8 cellular contexts compared by ENCODE assay signal in the genomic region with DNA sequence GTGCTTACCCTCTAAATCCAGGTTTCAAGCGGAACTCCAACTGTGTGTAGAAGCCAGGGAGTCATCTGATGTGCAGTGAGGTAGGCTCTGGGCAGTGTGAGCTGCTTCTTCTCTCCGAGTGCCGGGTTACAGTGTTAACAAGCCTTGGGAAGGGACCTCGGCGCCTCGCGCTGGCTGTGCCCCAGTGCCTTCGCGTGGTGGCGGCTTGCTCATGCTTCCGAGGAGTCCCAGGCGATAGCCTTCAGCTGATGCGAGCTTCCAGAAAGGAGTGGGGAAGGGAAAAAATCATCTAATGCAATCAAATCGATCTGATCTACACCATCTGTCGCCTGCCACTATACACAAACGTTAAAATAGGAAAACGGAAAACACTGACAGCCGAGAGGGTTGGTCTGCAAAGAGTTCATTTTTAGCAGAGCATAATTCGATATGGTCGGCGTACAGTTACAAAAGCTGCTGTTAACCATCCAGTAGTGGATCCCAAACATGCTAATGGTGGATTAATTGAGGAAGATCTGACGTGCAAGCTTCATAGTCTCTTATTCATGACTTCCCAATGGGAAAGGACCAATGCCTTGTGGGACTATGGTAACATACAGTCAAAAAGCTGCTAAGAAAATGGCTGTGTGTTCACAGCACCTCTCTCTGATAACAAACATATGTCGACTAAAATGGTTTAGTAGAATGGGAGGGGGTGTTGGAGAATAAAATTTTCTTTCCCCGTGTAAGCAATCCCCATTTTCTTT.
DNase-seq lines count a peak whose midpoint lies in the region; ATAC-seq, FAIRE-seq and TF ChIP-seq lines count a peak whose summit lies in the region.

No MANE protein-coding gene starts in this region.

- no peaks in the 10 kb centered on the region for H3K9me3 ChIP-seq in right cardiac atrium (ENCODE audit: control insufficient read depth, low read length)

- peaks cover 46% of the 10 kb centered on the region for H3K4me1 Mint-ChIP-seq in stimulated activated effector memory CD8-positive, alpha-beta T cell treated with anti-CD3 and anti-CD28 coated beads, Interleukin-12 subunit alpha, Interleukin-12 subunit beta, amount 100 ng/mL, for 72 hours

- peak; percentile 57 for DNase-seq in activated CD8-positive, alpha-beta memory T cell treated with anti-CD3 and anti-CD28 coated beads, Interleukin-2, amount 50 U/mL, for 48 hours
- no peak for DNase-seq in activated CD8-positive, alpha-beta memory T cell treated with anti-CD3 and anti-CD28 coated beads, Interleukin-2, amount 50 U/mL, for 4 hours
- peak; percentile 64 for DNase-seq in RPMI7951 (ENCODE audit: low read depth)
- DNase-seq in right cardiac atrium: peak in 2 of 3 donors; percentile 27 to 33
- DNase-seq in stimulated activated effector memory CD8-positive, alpha-beta T cell treated with anti-CD3 and anti-CD28 coated beads, Interleukin-12 subunit alpha, Interleukin-12 subunit beta, amount 100 ng/mL, for 72 hours (ENCODE audit: low spot score in 2 of 2): no peak
- DNase-seq in midbrain (lab: John Stamatoyannopoulos, UW): no peak
- no peak for DNase-seq in GM12892 (ENCODE audit: insufficient read length)
- no peak for DNase-seq in DMS79 treated with DMSO at 0.1 percent for 48 hours (lab: John Stamatoyannopoulos, UW)

- peaks cover 7% of the 10 kb centered on the region for H3K36me3 Mint-ChIP-seq in stimulated activated effector memory CD8-positive, alpha-beta T cell treated with anti-CD3 and anti-CD28 coated beads, Interleukin-12 subunit alpha, Interleukin-12 subunit beta, amount 100 ng/mL, for 72 hours

- no peaks in the 10 kb centered on the region for H3K27me3 ChIP-seq in right cardiac atrium (ENCODE audit: control insufficient read depth, insufficient read depth)

- no peaks in the 10 kb centered on the region for H3K9me3 Mint-ChIP-seq in stimulated activated effector memory CD8-positive, alpha-beta T cell treated with anti-CD3 and anti-CD28 coated beads, Interleukin-12 subunit alpha, Interleukin-12 subunit beta, amount 100 ng/mL, for 72 hours

- H3K4me1 ChIP-seq in right cardiac atrium (ENCODE audit: control insufficient read depth, insufficient read depth, low read length): peaks cover 4% of the 10 kb centered on the region

- TF ChIP-seq POLR2A in GM12892 (IDR thresholded peaks at IDR 0.05; ENCODE audit: low read depth, low read length): no peak

- H3K4me3 ChIP-seq in right cardiac atrium (ENCODE audit: low read length): no peak overlapping the region

- peak overlapping the region; percentile 53 for H3K4me3 Mint-ChIP-seq in stimulated activated effector memory CD8-positive, alpha-beta T cell treated with anti-CD3 and anti-CD28 coated beads, Interleukin-12 subunit alpha, Interleukin-12 subunit beta, amount 100 ng/mL, for 72 hours

- WGBS in right cardiac atrium: 7% methylated on average over 24 of the region's 24 CpGs

- ATAC-seq in right cardiac atrium: no peak
- ATAC-seq in stimulated activated effector memory CD8-positive, alpha-beta T cell treated with anti-CD3 and anti-CD28 coated beads, Interleukin-12 subunit alpha, Interleukin-12 subunit beta, amount 100 ng/mL, for 72 hours: no peak

- intact Hi-C loops in right cardiac atrium (cut with DNase I): loop anchor here in 2 of 4 donors (5.0 to 10.0 kb wide), 2 partner anchors 1082 to 1085 kb away; no protein-coding TSS in a partner anchor

- H3K27ac ChIP-seq in right cardiac atrium (ENCODE audit: low read length): no peak overlapping the region

- H3K27ac Mint-ChIP-seq in stimulated activated effector memory CD8-positive, alpha-beta T cell treated with anti-CD3 and anti-CD28 coated beads, Interleukin-12 subunit alpha, Interleukin-12 subunit beta, amount 100 ng/mL, for 72 hours: no peak overlapping the region

- no peak for FAIRE-seq in GM12892 (lab: Jason Lieb, UNC)

Comparison
In these comparisons a context has a peak if more than half of its experiments do, and no peak if none do; other contexts are left out.
1. DNase-seq: peak in activated CD8-positive, alpha-beta memory T cell treated with anti-CD3 and anti-CD28 coated beads, Interleukin-2, amount 50 U/mL, for 48 hours (single experiment), RPMI7951 (single experiment) and right cardiac atrium (2 of 3); none in activated CD8-positive, alpha-beta memory T cell treated with anti-CD3 and anti-CD28 coated beads, Interleukin-2, amount 50 U/mL, for 4 hours (single experiment), stimulated activated effector memory CD8-positive, alpha-beta T cell treated with anti-CD3 and anti-CD28 coated beads, Interleukin-12 subunit alpha, Interleukin-12 subunit beta, amount 100 ng/mL, for 72 hours (0 of 2), midbrain (single experiment), GM12892 (single experiment) and DMS79 treated with DMSO at 0.1 percent for 48 hours (single experiment).